14 cellular contexts compared by ENCODE assay signal in the genomic region with DNA sequence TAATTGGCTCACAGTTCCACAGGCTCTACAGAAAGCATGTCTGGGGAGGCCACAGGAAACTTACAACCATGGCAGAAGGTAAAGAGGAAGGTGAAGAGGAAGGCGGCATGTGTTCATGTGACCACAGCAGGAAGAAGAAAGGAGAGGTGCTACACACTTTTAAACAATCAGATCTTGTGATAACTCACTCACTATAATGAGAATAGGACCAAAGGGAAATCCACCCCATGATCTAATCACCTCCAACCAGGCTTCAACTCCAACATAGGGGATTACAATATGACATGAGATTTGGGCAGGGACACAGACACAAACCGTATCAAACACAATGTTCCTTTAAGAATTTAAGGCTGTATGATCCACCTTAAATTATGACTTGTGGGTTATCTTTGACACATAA. TPM values are rescaled to one million over a fixed set of nuclear protein-coding genes. Genes with fewer than 3 reads are reported as not detected.
DNase-seq lines count a peak whose midpoint lies in the region; ATAC-seq and TF ChIP-seq lines count a peak whose summit lies in the region.
"Had no signal": no experiment of that assay in that cellular context is flagged by ENCODE, and none has a peak within 500 bp of the region (broad histone marks: within the 10 kb centered on the region; RNA-seq: fewer than 3 reads in every experiment).

No MANE protein-coding gene starts in this region.

- H3K36me3 ChIP-seq in KOPT-K1 (ENCODE audit: insufficient read depth, low read length) (no peaks in the 10 kb centered on the region), left lung (no peaks in the 10 kb centered on the region)
- H3K36me3 ChIP-seq: ascending aorta, MG63 had no signal

- H3K9me3 ChIP-seq in KOPT-K1 (ENCODE audit: insufficient read depth, low read length, poor library complexity, severe bottlenecking) = no peaks in the 10 kb centered on the region
- no peaks in the 10 kb centered on the region for H3K9me3 ChIP-seq in left lung
- H3K9me3 ChIP-seq: ascending aorta, MG63 had no signal

- H3K9me3 Mint-ChIP-seq in activated naive CD8-positive, alpha-beta T cell treated with anti-CD3 and anti-CD28 coated beads for 36 hours = peaks cover 8% of the 10 kb centered on the region
- peaks cover 33% of the 10 kb centered on the region for H3K9me3 Mint-ChIP-seq in nephron progenitor cell
- H3K9me3 Mint-ChIP-seq: HFFc6 had no signal

- no peak for ATAC-seq in left lung
- no peak for ATAC-seq in HG02870 (IDR thresholded peaks at IDR 0.05; ENCODE audit: unreplicated experiment)
- ATAC-seq: Right ventricle myocardium inferior had no signal

- H3K4me1 Mint-ChIP-seq in activated naive CD8-positive, alpha-beta T cell treated with anti-CD3 and anti-CD28 coated beads for 36 hours = peaks cover 18% of the 10 kb centered on the region
- H3K4me1 Mint-ChIP-seq in nephron progenitor cell = peaks cover 10% of the 10 kb centered on the region

- peak; percentile 4 to 8 for DNase-seq in activated CD4-positive, alpha-beta T cell treated with anti-CD3 and anti-CD28 coated beads for 4 hours
- DNase-seq in activated CD4-positive, alpha-beta T cell treated with anti-CD3 and anti-CD28 coated beads for 1 hour = no peak
- DNase-seq in activated naive CD8-positive, alpha-beta T cell treated with anti-CD3 and anti-CD28 coated beads for 36 hours = no peak
- DNase-seq in nephron progenitor cell (no peak), left lung (no peak), nucleus accumbens (lab: John Stamatoyannopoulos, UW) (no peak)
- DNase-seq: HFFc6, MG63, NCI-H2107, T-helper 9 cell had no signal

- H3K4me3 Mint-ChIP-seq in activated naive CD8-positive, alpha-beta T cell treated with anti-CD3 and anti-CD28 coated beads for 36 hours = peak overlapping the region; percentile 55
- H3K4me3 Mint-ChIP-seq in nephron progenitor cell = no peak overlapping the region
- H3K4me3 Mint-ChIP-seq: HFFc6 had no signal

- intact Hi-C loops in left lung (cut with DNase I) = no loop called here

- peaks cover 11% of the 10 kb centered on the region for H3K36me3 Mint-ChIP-seq in activated naive CD8-positive, alpha-beta T cell treated with anti-CD3 and anti-CD28 coated beads for 36 hours
- H3K36me3 Mint-ChIP-seq in nephron progenitor cell (ENCODE audit: low read depth) = peaks cover 6% of the 10 kb centered on the region

- no peaks in the 10 kb centered on the region for H3K27me3 ChIP-seq in left lung
- H3K27me3 ChIP-seq: ascending aorta, MG63 had no signal

- H3K27ac ChIP-seq in KOPT-K1 (ENCODE audit: low read depth, low read length, poor library complexity, severe bottlenecking) (peak overlapping the region; percentile 23), left lung (peak overlapping the region in 1 of 2 donors; percentile 53)
- H3K27ac ChIP-seq: ascending aorta had no signal

- peak overlapping the region; percentile 84 for H3K27ac Mint-ChIP-seq in activated naive CD8-positive, alpha-beta T cell treated with anti-CD3 and anti-CD28 coated beads for 36 hours
- peak overlapping the region; percentile 21 for H3K27ac Mint-ChIP-seq in nephron progenitor cell
- H3K27ac Mint-ChIP-seq: HFFc6 had no signal

- H3K4me1 ChIP-seq in left lung = peaks cover 0 to 4% of the 10 kb centered on the region in 2 donors
- H3K4me1 ChIP-seq: ascending aorta had no signal

- H3K27me3 Mint-ChIP-seq in activated naive CD8-positive, alpha-beta T cell treated with anti-CD3 and anti-CD28 coated beads for 36 hours = no peaks in the 10 kb centered on the region
- peaks cover 7% of the 10 kb centered on the region for H3K27me3 Mint-ChIP-seq in nephron progenitor cell (ENCODE audit: low read depth, poor library complexity)

- TF ChIP-seq CTCF in nephron progenitor cell (IDR thresholded peaks at IDR 0.05) (no peak), left lung (IDR thresholded peaks at IDR 0.05) (no peak)

- no peak overlapping the region for H3K4me3 ChIP-seq in left lung
- H3K4me3 ChIP-seq: ascending aorta, MG63 had no signal

RNA-seq across cellular contexts. Expression of gene PGM2, which starts 10.5 kb away (rescaled TPM):
- total RNA-seq in activated naive CD8-positive, alpha-beta T cell treated with anti-CD3 and anti-CD28 coated beads for 36 hours = 10 to 100 TPM; 75.7 to 78.7 TPM
- 10 to 100 TPM; 23.0 to 27.9 TPM for total RNA-seq in left lung

Comparison
In these comparisons a context has a peak if more than half of its experiments do, and no peak if none do; other contexts are left out.
1. DNase-seq: peak in activated CD4-positive, alpha-beta T cell treated with anti-CD3 and anti-CD28 coated beads for 4 hours (2 of 2); none in activated CD4-positive, alpha-beta T cell treated with anti-CD3 and anti-CD28 coated beads for 1 hour (single experiment), activated naive CD8-positive, alpha-beta T cell treated with anti-CD3 and anti-CD28 coated beads for 36 hours (single experiment), nephron progenitor cell (single experiment), left lung (0 of 2) and nucleus accumbens (0 of 56).